8 cellular contexts compared by ENCODE assay signal in the genomic region with DNA sequence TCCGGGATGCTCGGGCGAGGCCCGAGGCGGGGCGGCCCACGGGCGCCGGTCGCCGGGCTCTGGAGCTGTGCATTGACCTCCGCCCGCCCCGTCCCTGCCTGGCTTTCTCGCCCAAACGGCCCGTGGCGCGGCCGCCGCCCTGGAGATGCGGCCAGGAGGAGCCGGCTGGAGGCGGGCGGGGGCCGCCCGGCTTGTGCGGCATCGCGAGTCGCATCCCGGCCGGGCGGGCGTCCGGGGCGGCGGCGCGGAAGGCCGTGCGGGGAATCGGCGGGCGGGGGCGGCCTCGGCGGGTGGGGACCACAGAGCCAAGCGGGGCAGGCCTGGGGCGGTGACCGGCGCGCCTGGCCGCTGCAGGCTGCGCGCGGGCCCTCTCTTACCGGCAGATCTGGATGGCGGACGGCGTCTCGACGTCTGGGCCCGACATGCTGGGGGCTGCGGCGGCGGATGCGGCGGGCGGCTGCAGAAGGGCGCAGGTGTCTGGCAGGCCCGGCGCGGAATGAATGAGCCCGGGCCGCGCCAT. TPM values are rescaled to one million over a fixed set of nuclear protein-coding genes. Genes with fewer than 3 reads are reported as not detected.
DNase-seq lines count a peak whose midpoint lies in the region; ATAC-seq and TF ChIP-seq lines count a peak whose summit lies in the region.

No MANE protein-coding gene starts in this region.

- H3K9ac ChIP-seq in BLaER1 (peak overlapping the region; percentile 85), muscle layer of colon (ENCODE audit: low read length) (no peak overlapping the region)

- H3K27me3 Mint-ChIP-seq in chondrocyte (ENCODE audit: low read depth): no peaks in the 10 kb centered on the region

- H3K9me3 Mint-ChIP-seq in chondrocyte (ENCODE audit: low read depth): no peaks in the 10 kb centered on the region

- H3K4me1 ChIP-seq in BLaER1: peaks cover 30% of the 10 kb centered on the region
- peaks cover 14% of the 10 kb centered on the region for H3K4me1 ChIP-seq in muscle layer of colon (ENCODE audit: insufficient read depth, low read length)

- H3K27ac Mint-ChIP-seq in chondrocyte (ENCODE audit: unreplicated experiment): peak overlapping the region; percentile 41

- H3K4me2 ChIP-seq in BLaER1: peak overlapping the region; percentile 86

- H3K9me3 ChIP-seq in BLaER1 (no peaks in the 10 kb centered on the region), muscle layer of colon (ENCODE audit: low read length) (no peaks in the 10 kb centered on the region)

- peak; percentile 5 for ATAC-seq in GM19397 (IDR thresholded peaks at IDR 0.05; ENCODE audit: unreplicated experiment)
- ATAC-seq in GM21447 (IDR thresholded peaks at IDR 0.05; ENCODE audit: unreplicated experiment): no peak

- DNase-seq in Jurkat, Clone E6-1 (ENCODE audit: low read depth, low spot score): no peak
- DNase-seq in chondrocyte (ENCODE audit: low spot score): no peak
- DNase-seq in SIG-M5 (lab: John Stamatoyannopoulos, UW): no peak
- no peak for DNase-seq in UCSD-AML1 (lab: John Stamatoyannopoulos, UW; ENCODE audit: unreplicated experiment)

- peak overlapping the region; percentile 81 for H3K27ac ChIP-seq in BLaER1
- peak overlapping the region; percentile 85 for H3K27ac ChIP-seq in muscle layer of colon (ENCODE audit: low read depth, low read length)

- H3K27me3 ChIP-seq in BLaER1: no peaks in the 10 kb centered on the region
- H3K27me3 ChIP-seq in muscle layer of colon (ENCODE audit: control insufficient read depth in 1 of 2, insufficient read depth in 2 of 2, low read length in 2 of 2): no peaks in the 10 kb centered on the region

- H3K4me3 ChIP-seq in BLaER1 (peak overlapping the region; percentile 78), muscle layer of colon (ENCODE audit: low read depth in 1 of 2, low read length in 2 of 2) (peak overlapping the region; percentile 18 to 61)
- H3K4me3 ChIP-seq in Jurkat, Clone E6-1 (ENCODE audit: low read length): peak overlapping the region; percentile 77

- TF ChIP-seq CTCF in chondrocyte (IDR thresholded peaks at IDR 0.05): no peak

- H3K36me3 ChIP-seq in BLaER1 (peaks cover 10% of the 10 kb centered on the region; the same call in 1 of the 2 replicates), muscle layer of colon (ENCODE audit: insufficient read depth, low read length) (no peaks in the 10 kb centered on the region)

- peaks cover 13% of the 10 kb centered on the region for H4K20me1 ChIP-seq in BLaER1

- H3K4me3 Mint-ChIP-seq in chondrocyte (ENCODE audit: unreplicated experiment): peak overlapping the region; percentile 75

- no peaks in the 10 kb centered on the region for H3K36me3 Mint-ChIP-seq in chondrocyte (ENCODE audit: low read depth)

- peaks cover 17% of the 10 kb centered on the region for H3K4me1 Mint-ChIP-seq in chondrocyte (ENCODE audit: low read depth)

RNA-seq across cellular contexts. Expression of gene ACOT7, which starts 0.6 kb away (rescaled TPM):
- polyA plus RNA-seq in Jurkat, Clone E6-1 (2012; ENCODE audit: insufficient read depth, insufficient read length): 180 TPM
- total RNA-seq in chondrocyte: 43.9 to 48.1 TPM (median 44.0 TPM) in 3 replicates

RNA-seq across cellular contexts. Expression of gene HES2, which starts 26.8 kb away (rescaled TPM):
- 1.1 TPM for polyA plus RNA-seq in Jurkat, Clone E6-1 (2012; ENCODE audit: insufficient read depth, insufficient read length)
- total RNA-seq in chondrocyte: 0.15 to 0.36 TPM in 2 of 3 replicates, not detected in the other

RNA-seq across cellular contexts. Expression of gene ESPN, which starts 31.6 kb away (rescaled TPM):
- 20.3 TPM for polyA plus RNA-seq in Jurkat, Clone E6-1 (2012; ENCODE audit: insufficient read depth, insufficient read length)
- total RNA-seq in chondrocyte: 0.57 to 2.5 TPM (median 2.1 TPM) in 3 replicates
